In the genomic region with DNA sequence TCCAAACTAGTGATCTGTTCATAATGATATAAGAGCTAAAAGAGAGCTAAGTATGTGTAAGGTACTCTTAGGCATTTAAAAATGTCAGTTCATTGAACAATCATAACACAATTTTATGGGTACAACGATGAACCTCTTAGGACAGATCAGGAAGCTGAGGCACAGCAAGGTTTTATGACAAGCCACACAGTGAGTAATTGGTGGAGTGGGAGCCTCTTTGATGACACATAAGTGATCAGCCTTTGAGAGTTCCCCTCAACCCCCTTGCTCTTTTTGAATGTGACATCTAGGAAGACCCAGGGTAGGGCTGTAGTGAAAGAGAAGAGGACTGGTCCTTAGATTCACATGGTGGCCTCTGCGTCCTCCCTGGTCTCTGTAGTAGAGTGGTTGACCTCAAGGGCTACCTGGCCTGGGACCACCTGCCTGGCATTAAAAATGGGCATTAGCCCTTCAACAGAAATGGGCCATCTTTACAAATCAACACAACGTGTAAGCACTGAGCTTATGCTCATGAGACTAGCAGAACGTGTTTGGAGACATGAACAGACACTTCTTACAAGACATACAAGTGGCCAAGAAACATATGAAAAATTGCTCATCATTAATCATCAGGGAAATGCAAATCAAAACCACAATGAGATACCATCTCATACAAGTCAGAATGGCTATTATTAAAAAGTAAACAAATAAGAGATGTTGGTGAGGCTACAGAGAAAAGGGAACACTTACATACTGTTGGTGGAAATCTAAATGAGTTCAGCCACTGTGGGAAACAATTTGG, we compare ENCODE assay signal across 12 cellular contexts.
DNase-seq lines count a peak whose midpoint lies in the region.
"Had no signal": no experiment of that assay in that cellular context is flagged by ENCODE, and none has a peak within 500 bp of the region (broad histone marks: within the 10 kb centered on the region; RNA-seq: fewer than 3 reads in every experiment).

No MANE protein-coding gene starts in this region.

- H3K9me3 Mint-ChIP-seq in activated T-helper 1 cell treated with anti-CD3 and anti-CD28 coated beads, Interleukin-12 subunit alpha, Interleukin-12 subunit beta, Interleukin-2, Interleukin-4 antibody, amounts not matched to agents 30 ng/mL and 10 ng/mL and 1 ng/mL, durations not matched to agents 14 hours and 24 hours and 36 hours = peaks cover 7% of the 10 kb centered on the region

- H3K4me1 Mint-ChIP-seq in activated T-helper 1 cell treated with anti-CD3 and anti-CD28 coated beads, Interleukin-12 subunit alpha, Interleukin-12 subunit beta, Interleukin-2, Interleukin-4 antibody, amounts not matched to agents 30 ng/mL and 10 ng/mL and 1 ng/mL, durations not matched to agents 14 hours and 24 hours and 36 hours (ENCODE audit: low read depth) = peaks cover 15% of the 10 kb centered on the region

- DNase-seq in activated CD4-positive, alpha-beta T cell treated with anti-CD3 and anti-CD28 coated beads for 48 hours = peak; percentile 31
- no peak for DNase-seq in activated CD4-positive, alpha-beta T cell treated with anti-CD3 and anti-CD28 coated beads, Interleukin-2, amount 50 U/mL, for 1 hour
- DNase-seq in HPDE6-E6E7 (ENCODE audit: extremely low spot score) = peak; percentile 37
- no peak for DNase-seq in activated T-helper 1 cell treated with anti-CD3 and anti-CD28 coated beads, Interleukin-12 subunit alpha, Interleukin-12 subunit beta, Interleukin-2, Interleukin-4 antibody, amounts not matched to agents 30 ng/mL and 10 ng/mL and 1 ng/mL, durations not matched to agents 14 hours and 24 hours and 36 hours (ENCODE audit: low spot score)
- peak; percentile 15 for DNase-seq in renal cortical epithelial cell (ENCODE audit: low read depth)
- no peak for DNase-seq in DMS79 (lab: John Stamatoyannopoulos, UW)
- no peak for DNase-seq in NCI-H2196 (lab: John Stamatoyannopoulos, UW; ENCODE audit: unreplicated experiment)
- no peak for DNase-seq in AML-193 (lab: John Stamatoyannopoulos, UW)
- DNase-seq: activated naive CD4-positive, alpha-beta T cell treated with Interleukin-2 at 50 U/mL for 16 hours; hypothalamus; NCI-H2107; tibial artery had no signal

- peaks cover 1% of the 10 kb centered on the region for H3K36me3 Mint-ChIP-seq in activated T-helper 1 cell treated with anti-CD3 and anti-CD28 coated beads, Interleukin-12 subunit alpha, Interleukin-12 subunit beta, Interleukin-2, Interleukin-4 antibody, amounts not matched to agents 30 ng/mL and 10 ng/mL and 1 ng/mL, durations not matched to agents 14 hours and 24 hours and 36 hours (ENCODE audit: low read depth)

- H3K4me3 Mint-ChIP-seq in activated T-helper 1 cell treated with anti-CD3 and anti-CD28 coated beads, Interleukin-12 subunit alpha, Interleukin-12 subunit beta, Interleukin-2, Interleukin-4 antibody, amounts not matched to agents 30 ng/mL and 10 ng/mL and 1 ng/mL, durations not matched to agents 14 hours and 24 hours and 36 hours = no peak overlapping the region

- H3K27ac Mint-ChIP-seq in activated T-helper 1 cell treated with anti-CD3 and anti-CD28 coated beads, Interleukin-12 subunit alpha, Interleukin-12 subunit beta, Interleukin-2, Interleukin-4 antibody, amounts not matched to agents 30 ng/mL and 10 ng/mL and 1 ng/mL, durations not matched to agents 14 hours and 24 hours and 36 hours = peak overlapping the region; percentile 59

- intact Hi-C loops in activated T-helper 1 cell treated with anti-CD3 and anti-CD28 coated beads, Interleukin-12 subunit alpha, Interleukin-12 subunit beta, Interleukin-2, Interleukin-4 antibody, amounts not matched to agents 30 ng/mL and 10 ng/mL and 1 ng/mL, durations not matched to agents 14 hours and 24 hours and 36 hours (cut with micrococcal nuclease) = loop anchor here (2.0 kb wide), 1 partner anchor 173 kb away; no protein-coding TSS in a partner anchor

- H3K27me3 Mint-ChIP-seq in activated T-helper 1 cell treated with anti-CD3 and anti-CD28 coated beads, Interleukin-12 subunit alpha, Interleukin-12 subunit beta, Interleukin-2, Interleukin-4 antibody, amounts not matched to agents 30 ng/mL and 10 ng/mL and 1 ng/mL, durations not matched to agents 14 hours and 24 hours and 36 hours (ENCODE audit: insufficient read depth) = no peaks in the 10 kb centered on the region

Comparison
In these comparisons a context has a peak if more than half of its experiments do, and no peak if none do; other contexts are left out.
1. DNase-seq: peak in activated CD4-positive, alpha-beta T cell treated with anti-CD3 and anti-CD28 coated beads for 48 hours (single experiment), HPDE6-E6E7 (single experiment) and renal cortical epithelial cell (single experiment); none in activated CD4-positive, alpha-beta T cell treated with anti-CD3 and anti-CD28 coated beads, Interleukin-2, amount 50 U/mL, for 1 hour (single experiment), activated T-helper 1 cell treated with anti-CD3 and anti-CD28 coated beads, Interleukin-12 subunit alpha, Interleukin-12 subunit beta, Interleukin-2, Interleukin-4 antibody, amounts not matched to agents 30 ng/mL and 10 ng/mL and 1 ng/mL, durations not matched to agents 14 hours and 24 hours and 36 hours (single experiment), DMS79 (single experiment), NCI-H2196 (single experiment) and AML-193 (0 of 2).